ENCODE assay signal across 8 cellular contexts in genomic region chr20:51404297-51405060, GRCh38.
DNase-seq lines count a peak whose midpoint lies in the region; ATAC-seq and TF ChIP-seq lines count a peak whose summit lies in the region.

No MANE protein-coding gene starts in this region.

- H3K4me1 ChIP-seq in uterus = no peaks in the 10 kb centered on the region

- peak; percentile 78 for ATAC-seq in HG03103 (IDR thresholded peaks at IDR 0.05; ENCODE audit: low read depth, unreplicated experiment)
- peak; percentile 88 to 89 for ATAC-seq in activated CD4-positive, CD25-positive, alpha-beta regulatory T cell treated with anti-CD3 and anti-CD28 coated beads, Interleukin-2, amount 50 U/mL, for 24 hours

- intact Hi-C loops in dendritic cell treated with granulocyte-macrophage colony-stimulating factor and Interleukin-4, amounts not matched to agents 40 ng/mL and 50 ng/mL, for 4 days (cut with micrococcal nuclease) = no loop called here
- intact Hi-C loops in uterus (cut with DNase I; ENCODE audit: low total_unique reads) = no loop called here

- peaks cover 61% of the 10 kb centered on the region for H3K36me3 Mint-ChIP-seq in dendritic cell treated with granulocyte-macrophage colony-stimulating factor and Interleukin-4, amounts not matched to agents 40 ng/mL and 50 ng/mL, for 4 days (ENCODE audit: low read depth)

- no peaks in the 10 kb centered on the region for H3K9me3 Mint-ChIP-seq in dendritic cell treated with granulocyte-macrophage colony-stimulating factor and Interleukin-4, amounts not matched to agents 40 ng/mL and 50 ng/mL, for 4 days

- H3K4me3 Mint-ChIP-seq in dendritic cell treated with granulocyte-macrophage colony-stimulating factor and Interleukin-4, amounts not matched to agents 40 ng/mL and 50 ng/mL, for 4 days = no peak overlapping the region

- no peaks in the 10 kb centered on the region for H3K27me3 ChIP-seq in uterus

- no peaks in the 10 kb centered on the region for H3K36me3 ChIP-seq in uterus

- H3K4me3 ChIP-seq in uterus = no peak overlapping the region

- peaks cover 2% of the 10 kb centered on the region for H3K27me3 Mint-ChIP-seq in dendritic cell treated with granulocyte-macrophage colony-stimulating factor and Interleukin-4, amounts not matched to agents 40 ng/mL and 50 ng/mL, for 4 days

- H3K27ac ChIP-seq in uterus = no peak overlapping the region

- TF ChIP-seq CTCF in uterus (IDR thresholded peaks at IDR 0.05) = no peak

- peak overlapping the region; percentile 74 for H3K27ac Mint-ChIP-seq in dendritic cell treated with granulocyte-macrophage colony-stimulating factor and Interleukin-4, amounts not matched to agents 40 ng/mL and 50 ng/mL, for 4 days

- H3K4me1 Mint-ChIP-seq in dendritic cell treated with granulocyte-macrophage colony-stimulating factor and Interleukin-4, amounts not matched to agents 40 ng/mL and 50 ng/mL, for 4 days (ENCODE audit: low read depth) = peaks cover 40% of the 10 kb centered on the region

- no peaks in the 10 kb centered on the region for H3K9me3 ChIP-seq in uterus

- TF ChIP-seq POLR2A in GM19099 (IDR thresholded peaks at IDR 0.05; ENCODE audit: extremely low read depth, insufficient read length, low read depth) (peak; percentile 53), uterus (IDR thresholded peaks at IDR 0.05) (no peak)

- peak; percentile 67 to 87 (median 75) for DNase-seq in stimulated activated CD4-positive, alpha-beta T cell treated with anti-CD3 and anti-CD28 coated beads, TNF-alpha, amount 100 ng/mL, for 48 hours (ENCODE audit: low read depth in 3 of 3)
- DNase-seq in uterus = no peak
- DNase-seq in HK-2 (ENCODE audit: unreplicated experiment) = no peak
- DNase-seq in globus pallidus (ENCODE audit: low spot score) = no peak

Comparison
In these comparisons a context has a peak if more than half of its experiments do, and no peak if none do; other contexts are left out.
1. DNase-seq: peak in stimulated activated CD4-positive, alpha-beta T cell treated with anti-CD3 and anti-CD28 coated beads, TNF-alpha, amount 100 ng/mL, for 48 hours (3 of 3); none in uterus (0 of 2), HK-2 (single experiment) and globus pallidus (single experiment).